9 cellular contexts compared by ENCODE assay signal in genomic region chr17:76529643-76530488, GRCh38. TPM values are rescaled to one million over a fixed set of nuclear protein-coding genes. Genes with fewer than 3 reads are reported as not detected.
DNase-seq lines count a peak whose midpoint lies in the region; ATAC-seq and TF ChIP-seq lines count a peak whose summit lies in the region.
"Had no signal": no experiment of that assay in that cellular context is flagged by ENCODE, and none has a peak within 500 bp of the region (broad histone marks: within the 10 kb centered on the region; RNA-seq: fewer than 3 reads in every experiment).

No MANE protein-coding gene starts in this region.

- no peak overlapping the region for H2AFZ ChIP-seq in parathyroid adenoma

- H3K9me3 ChIP-seq in CD4-positive, alpha-beta T cell (ENCODE audit: control insufficient read depth, low read length) = no peaks in the 10 kb centered on the region
- H3K9me3 ChIP-seq in parathyroid adenoma (ENCODE audit: control insufficient read depth, low read length) = no peaks in the 10 kb centered on the region

- H3K27ac ChIP-seq in CD4-positive, alpha-beta T cell (ENCODE audit: low read depth, low read length) = no peak overlapping the region
- H3K27ac ChIP-seq in foreskin keratinocyte (peak overlapping the region; percentile 44), parathyroid adenoma (peak overlapping the region; percentile 81)

- no peaks in the 10 kb centered on the region for H3K9me3 Mint-ChIP-seq in CD4-positive, alpha-beta T cell
- H3K9me3 Mint-ChIP-seq in activated CD8-positive, alpha-beta memory T cell treated with anti-CD3 and anti-CD28 coated beads, Interleukin-2, amount 10 ng/mL, durations not matched to agents 7 days and 5 days (ENCODE audit: low read depth) = no peaks in the 10 kb centered on the region

- no peak for TF ChIP-seq CTCF in CD4-positive, alpha-beta T cell (IDR thresholded peaks at IDR 0.05)
- TF ChIP-seq CTCF in foreskin keratinocyte (conservative IDR thresholded peaks at IDR 0.05) (no peak), parathyroid adenoma (IDR thresholded peaks at IDR 0.05) (no peak)

- no peaks in the 10 kb centered on the region for H3K36me3 ChIP-seq in parathyroid adenoma (ENCODE audit: control insufficient read depth, insufficient read depth, low read length)

- peaks cover under 1% of the 10 kb centered on the region for H3K27me3 Mint-ChIP-seq in CD4-positive, alpha-beta T cell
- H3K27me3 Mint-ChIP-seq in activated CD8-positive, alpha-beta memory T cell treated with anti-CD3 and anti-CD28 coated beads, Interleukin-2, amount 10 ng/mL, durations not matched to agents 7 days and 5 days = peaks cover 3% of the 10 kb centered on the region

- H3K4me3 Mint-ChIP-seq in CD4-positive, alpha-beta T cell = no peak overlapping the region
- no peak overlapping the region for H3K4me3 Mint-ChIP-seq in activated CD8-positive, alpha-beta memory T cell treated with anti-CD3 and anti-CD28 coated beads, Interleukin-2, amount 10 ng/mL, durations not matched to agents 7 days and 5 days

- CTCF ChIA-PET in CD4-positive, alpha-beta T cell (lab: Charles Lee) = no interaction called here
- CTCF ChIA-PET in activated CD8-positive, alpha-beta memory T cell treated with anti-CD3 and anti-CD28 coated beads, Interleukin-2, amount 10 ng/mL, durations not matched to agents 7 days and 5 days (lab: Charles Lee) = interaction anchor here (1.4 to 3.2 kb wide), 3 partner anchors 16 to 60 kb away, joined by 4 to 19 read pairs (median 17); no protein-coding TSS in a partner anchor

- peak overlapping the region; percentile 27 for H3K27ac Mint-ChIP-seq in CD4-positive, alpha-beta T cell
- H3K27ac Mint-ChIP-seq in activated CD8-positive, alpha-beta memory T cell treated with anti-CD3 and anti-CD28 coated beads, Interleukin-2, amount 10 ng/mL, durations not matched to agents 7 days and 5 days = no peak overlapping the region

- no peaks in the 10 kb centered on the region for H3K36me3 Mint-ChIP-seq in CD4-positive, alpha-beta T cell (ENCODE audit: low read depth)
- H3K36me3 Mint-ChIP-seq in activated CD8-positive, alpha-beta memory T cell treated with anti-CD3 and anti-CD28 coated beads, Interleukin-2, amount 10 ng/mL, durations not matched to agents 7 days and 5 days = no peaks in the 10 kb centered on the region

- H3K4me1 ChIP-seq in foreskin keratinocyte = peaks cover 9% of the 10 kb centered on the region
- H3K4me1 ChIP-seq in parathyroid adenoma = peaks cover 4% of the 10 kb centered on the region

- no peak overlapping the region for H3K4me3 ChIP-seq in parathyroid adenoma (ENCODE audit: low read depth, low read length)

- no peak overlapping the region for H3K9ac ChIP-seq in parathyroid adenoma

- peaks cover 24% of the 10 kb centered on the region for H3K4me1 Mint-ChIP-seq in CD4-positive, alpha-beta T cell (ENCODE audit: low read depth)
- peaks cover 11% of the 10 kb centered on the region for H3K4me1 Mint-ChIP-seq in activated CD8-positive, alpha-beta memory T cell treated with anti-CD3 and anti-CD28 coated beads, Interleukin-2, amount 10 ng/mL, durations not matched to agents 7 days and 5 days

- H3K27me3 ChIP-seq in CD4-positive, alpha-beta T cell (ENCODE audit: control insufficient read depth, insufficient read depth, low read length) = no peaks in the 10 kb centered on the region
- H3K27me3 ChIP-seq in foreskin keratinocyte (no peaks in the 10 kb centered on the region), parathyroid adenoma (ENCODE audit: control insufficient read depth, insufficient read depth, low read length) (no peaks in the 10 kb centered on the region)

- no peaks in the 10 kb centered on the region for H3K79me2 ChIP-seq in parathyroid adenoma

- DNase-seq in CD4-positive, alpha-beta T cell = no peak
- DNase-seq in foreskin keratinocyte = peak in 1 of 2 donors; percentile 57
- no peak for DNase-seq in DMS153 treated with DMSO at 0.1 percent for 48 hours (lab: John Stamatoyannopoulos, UW; ENCODE audit: unreplicated experiment)
- no peak for DNase-seq in superior temporal gyrus (ENCODE audit: extremely low spot score)
- DNase-seq in activated CD8-positive, alpha-beta memory T cell treated with anti-CD3 and anti-CD28 coated beads, Interleukin-2, amount 10 ng/mL, durations not matched to agents 7 days and 5 days = no peak

- POLR2A ChIA-PET in CD4-positive, alpha-beta T cell (lab: Charles Lee) = interaction anchor here (0.6 kb wide), 1 partner anchor 147 kb away, joined by 3 read pairs; no protein-coding TSS in a partner anchor

- ATAC-seq in CD4-positive, alpha-beta T cell (ENCODE audit: poor library complexity) = no peak
- ATAC-seq in SK-N-SH treated with all-trans-retinoic acid at 6 μM for 48 hours (peak; percentile 42), foreskin keratinocyte (no peak), GM18520 (IDR thresholded peaks at IDR 0.05; ENCODE audit: unreplicated experiment) (no peak)
- no peak for ATAC-seq in activated CD8-positive, alpha-beta memory T cell treated with anti-CD3 and anti-CD28 coated beads, Interleukin-2, amount 10 ng/mL, durations not matched to agents 7 days and 5 days

- H3K4me2 ChIP-seq in parathyroid adenoma (ENCODE audit: low read length) = no peak overlapping the region

- intact Hi-C loops in CD4-positive, alpha-beta T cell (cut with DNase I, micrococcal nuclease) = no loop called here

TF ChIP-seq in SK-N-SH treated with all-trans-retinoic acid at 6 μM for 48 hours, 23 proteins besides CTCF, POLR2A, EP300 and RAD21:
- TF ChIP-seq TSHZ2 (CRISPR knock-in tag; IDR thresholded peaks at IDR 0.05) = peak; percentile 26; the same call in 1 of the 2 replicates
- TF ChIP-seq TCF4 (CRISPR knock-in tag; IDR thresholded peaks at IDR 0.05; ENCODE audit: borderline replicate concordance) = peak; percentile 11; the same call in 1 of the 2 replicates
- TF ChIP-seq CREB5 (CRISPR knock-in tag; IDR thresholded peaks at IDR 0.05; ENCODE audit: low read depth) = no peak
- 0 out of 2 replicates have a peak, but pooled peaks have one; percentile 4 for TF ChIP-seq BACH2 (CRISPR knock-in tag; IDR thresholded peaks at IDR 0.05; ENCODE audit: borderline replicate concordance)
- no peak for TF ChIP-seq ZNF565 (CRISPR knock-in tag; conservative IDR thresholded peaks at IDR 0.05; ENCODE audit: low read depth)
- TF ChIP-seq GLIS3 (CRISPR knock-in tag; IDR thresholded peaks at IDR 0.05) = no peak
- 0 out of 2 replicates have a peak, but pooled peaks have one; percentile 33 for TF ChIP-seq PPARA (CRISPR knock-in tag; IDR thresholded peaks at IDR 0.05; ENCODE audit: borderline replicate concordance)
- TF ChIP-seq SNAI2 (CRISPR knock-in tag; IDR thresholded peaks at IDR 0.05) = no peak
TF ChIP-seq in SK-N-SH treated with all-trans-retinoic acid at 6 μM for 48 hours: peak in this region for 4.

RNA-seq across cellular contexts. Expression of gene CYGB, which starts 7.6 kb away (rescaled TPM):
- total RNA-seq in CD4-positive, alpha-beta T cell = not detected
- total RNA-seq in foreskin keratinocyte = 10.2 and 17.8 TPM in 2 replicates
- 15.0 and 24.3 TPM in 2 replicates for polyA plus RNA-seq in foreskin keratinocyte
- total RNA-seq in activated CD8-positive, alpha-beta memory T cell treated with anti-CD3 and anti-CD28 coated beads, Interleukin-2, amount 10 ng/mL, durations not matched to agents 7 days and 5 days = not detected

RNA-seq across cellular contexts. Expression of gene PRCD, which starts 10.0 kb away (rescaled TPM):
- not detected for total RNA-seq in CD4-positive, alpha-beta T cell
- 0.63 and 0.88 TPM in 2 replicates for total RNA-seq in foreskin keratinocyte
- polyA plus RNA-seq in foreskin keratinocyte = 0.93 and 0.99 TPM in 2 replicates
- total RNA-seq in activated CD8-positive, alpha-beta memory T cell treated with anti-CD3 and anti-CD28 coated beads, Interleukin-2, amount 10 ng/mL, durations not matched to agents 7 days and 5 days = not detected
- total RNA-seq: T-helper 1 cell treated with Interleukin-12 subunit alpha and Interleukin-12 subunit beta and Interleukin-4 antibody, amounts not matched to agents 30 ng/mL and 1 ng/mL, for 36 hours had no signal

RNA-seq across cellular contexts. Expression of gene RHBDF2, which starts 28.6 kb away (rescaled TPM):
- 10 to 100 TPM; 22.6 to 24.9 TPM for total RNA-seq in CD4-positive, alpha-beta T cell
- 38.1 and 49.0 TPM in 2 replicates for total RNA-seq in foreskin keratinocyte
- 26.4 and 33.1 TPM in 2 replicates for polyA plus RNA-seq in foreskin keratinocyte
- total RNA-seq in activated CD8-positive, alpha-beta memory T cell treated with anti-CD3 and anti-CD28 coated beads, Interleukin-2, amount 10 ng/mL, durations not matched to agents 7 days and 5 days = 10 to 100 TPM; 29.6 to 42.1 TPM

RNA-seq across cellular contexts. Expression of gene ST6GALNAC2, which starts 55.8 kb away (rescaled TPM):
- 1 to 10 TPM in 1 of 2 experiments, under 1 TPM in 1; 0.49 to 1.2 TPM for total RNA-seq in CD4-positive, alpha-beta T cell
- 23.4 and 38.5 TPM in 2 replicates for total RNA-seq in foreskin keratinocyte
- polyA plus RNA-seq in foreskin keratinocyte = 21.4 and 31.8 TPM in 2 replicates
- not detected for total RNA-seq in activated CD8-positive, alpha-beta memory T cell treated with anti-CD3 and anti-CD28 coated beads, Interleukin-2, amount 10 ng/mL, durations not matched to agents 7 days and 5 days
- total RNA-seq: T-helper 1 cell treated with Interleukin-12 subunit alpha and Interleukin-12 subunit beta and Interleukin-4 antibody, amounts not matched to agents 30 ng/mL and 1 ng/mL, for 36 hours had no signal

Comparison
In these comparisons a context has a peak if more than half of its experiments do, and no peak if none do; other contexts are left out.
1. RNA of gene CYGB, which starts 7.6 kb away (total RNA-seq): 10.2 to 17.8 TPM in foreskin keratinocyte; not detected in CD4-positive, alpha-beta T cell and not detected in activated CD8-positive, alpha-beta memory T cell treated with anti-CD3 and anti-CD28 coated beads, Interleukin-2, amount 10 ng/mL, durations not matched to agents 7 days and 5 days; every median in the first group is over 10 times any median in the second.